ENCODE assay signal across 26 cellular contexts in the genomic region with DNA sequence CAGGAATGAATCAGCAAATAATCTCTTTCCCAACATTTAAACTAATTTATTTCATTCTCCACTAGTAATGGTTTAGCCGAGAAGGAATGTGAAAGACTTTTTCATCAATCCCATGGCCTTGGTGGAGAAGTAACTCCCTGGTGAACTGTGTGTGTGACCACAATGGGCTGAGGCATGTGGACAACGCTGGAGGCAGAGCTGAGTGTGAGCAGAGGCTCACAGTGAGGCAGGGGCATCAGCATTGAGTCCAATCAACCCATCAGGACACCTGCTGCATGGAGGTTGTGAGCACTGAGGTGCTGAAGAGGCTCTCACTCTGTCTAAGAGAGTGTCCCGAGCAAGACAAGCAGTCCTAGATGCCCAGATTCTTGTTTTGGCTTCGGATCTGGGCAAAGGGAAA.
DNase-seq lines count a peak whose midpoint lies in the region; ATAC-seq, FAIRE-seq and TF ChIP-seq lines count a peak whose summit lies in the region.
"Had no signal": no experiment of that assay in that cellular context is flagged by ENCODE, and none has a peak within 500 bp of the region (broad histone marks: within the 10 kb centered on the region; RNA-seq: fewer than 3 reads in every experiment).

No MANE protein-coding gene starts in this region.

- TF ChIP-seq CTCF in bronchial epithelial cell (IDR thresholded peaks at IDR 0.05; ENCODE audit: insufficient read depth, low read length, severe bottlenecking) (no peak), suprapubic skin (IDR thresholded peaks at IDR 0.05) (no peak)

- H3K36me3 ChIP-seq in bronchial epithelial cell (ENCODE audit: control insufficient read depth, insufficient read depth, low read length) (no peaks in the 10 kb centered on the region), thymus (ENCODE audit: control insufficient read depth, insufficient read depth) (no peaks in the 10 kb centered on the region), suprapubic skin (no peaks in the 10 kb centered on the region)
- H3K36me3 ChIP-seq: BE2C had no signal

- H3K4me3 ChIP-seq in bronchial epithelial cell (ENCODE audit: low read depth, low read length) (no peak overlapping the region), thymus (ENCODE audit: low read length) (no peak overlapping the region), suprapubic skin (no peak overlapping the region)
- H3K4me3 ChIP-seq: BLaER1, GM12878 had no signal

- FAIRE-seq in bronchial epithelial cell (lab: Jason Lieb, UNC): peak; percentile 75
- FAIRE-seq: A204.1, GM12878, GM12892, GM18507, GM19239 had no signal

- H3K27me3 ChIP-seq in bronchial epithelial cell (ENCODE audit: control insufficient read depth, insufficient read depth, low read length) (no peaks in the 10 kb centered on the region), thymus (ENCODE audit: control insufficient read depth, insufficient read depth) (no peaks in the 10 kb centered on the region), suprapubic skin (no peaks in the 10 kb centered on the region)
- H3K27me3 ChIP-seq: BE2C, BLaER1 had no signal

- WGBS in thymus: 95% methylated on average over 4 of the region's 4 CpGs
- 80% methylated on average over 4 of the region's 4 CpGs for whole genome bisulfite sequencing in suprapubic skin

- TF ChIP-seq POLR2A in suprapubic skin (IDR thresholded peaks at IDR 0.05): no peak

- H3K4me1 ChIP-seq in thymus (ENCODE audit: control insufficient read depth, insufficient read depth, low read length) (no peaks in the 10 kb centered on the region), suprapubic skin (no peaks in the 10 kb centered on the region)
- H3K4me1 ChIP-seq: BE2C had no signal

- no peaks in the 10 kb centered on the region for H3K9me3 ChIP-seq in thymus (ENCODE audit: control insufficient read depth)
- H3K9me3 ChIP-seq in suprapubic skin: no peaks in the 10 kb centered on the region
- H3K9me3 ChIP-seq: BE2C had no signal

- DNase-seq in bronchial epithelial cell (ENCODE audit: low read depth) (no peak), suprapubic skin (ENCODE audit: low spot score in 2 of 2) (no peak)
- DNase-seq: 8988T; ACHN; BE2C; C1 segment of cervical spinal cord; CD4-positive, alpha-beta memory T cell; CD4-positive, CD25-positive, alpha-beta regulatory T cell; CD8-positive, alpha-beta memory T cell; COR-L47; DMS 273 treated with DMSO at 0.1 percent for 48 hours; DMS153; DMS53; DMS79; DND-41; EL; GDM1 had no signal

- no peak for ATAC-seq in HG02623 (IDR thresholded peaks at IDR 0.05; ENCODE audit: unreplicated experiment)
- no peak for ATAC-seq in GM18520 (IDR thresholded peaks at IDR 0.05; ENCODE audit: unreplicated experiment)
- ATAC-seq: GM12878 had no signal

- H3K27ac ChIP-seq in thymus (ENCODE audit: low read depth) (peak overlapping the region; percentile 66), suprapubic skin (no peak overlapping the region)
- H3K27ac ChIP-seq: BLaER1 had no signal

- TF ChIP-seq EP300 in suprapubic skin (IDR thresholded peaks at IDR 0.05): no peak
